13 cellular contexts compared by ENCODE assay signal in genomic region chr2:25269234-25269633, GRCh38.
"Had no signal": no experiment of that assay in that cellular context is flagged by ENCODE, and none has a peak within 500 bp of the region (broad histone marks: within the 10 kb centered on the region; RNA-seq: fewer than 3 reads in every experiment).

No MANE protein-coding gene starts in this region.

- FAIRE-seq: frontal cortex, islet of Langerhans, urothelium cell line had no signal

- H3K9me3 Mint-ChIP-seq: nephron had no signal

- H3K4me1 ChIP-seq: colonic mucosa had no signal

- H3K27me3 ChIP-seq: colonic mucosa, heart left ventricle, stomach had no signal

- H3K4me3 ChIP-seq: colonic mucosa, heart left ventricle, stomach had no signal

- H3K27ac ChIP-seq: colonic mucosa, heart left ventricle, stomach had no signal

- ATAC-seq: heart left ventricle had no signal

- H3K9me3 ChIP-seq: colonic mucosa, heart left ventricle, stomach had no signal

- DNase-seq: activated CD4-positive, CD25-positive, alpha-beta regulatory T cell treated with anti-CD3 and anti-CD28 coated beads, Interleukin-2, amount 50 U/mL, for 72 hours; activated effector memory CD4-positive, alpha-beta T cell treated with Interleukin-2 at 50 U/mL for 16 hours; activated T-cell treated with anti-CD3 and anti-CD28 coated beads for 4 hours; colonic mucosa; effector CD4-positive, alpha-beta T cell; heart left ventricle; mammary epithelial cell; stimulated activated CD4-positive, alpha-beta T cell treated with anti-CD3 and anti-CD28 coated beads, Interleukin-12 subunit alpha, Interleukin-12 subunit beta, amount 100 ng/mL, for 4 hours; stomach had no signal

- H3K4me3 Mint-ChIP-seq: nephron had no signal
